Comparison of ENCODE assay signal across 31 cellular contexts in genomic region chr11:109439684-109440083, GRCh38. TPM values are rescaled to one million over a fixed set of nuclear protein-coding genes. Genes with fewer than 3 reads are reported as not detected.
"Had no signal": no experiment of that assay in that cellular context is flagged by ENCODE, and none has a peak within 500 bp of the region (broad histone marks: within the 10 kb centered on the region; RNA-seq: fewer than 3 reads in every experiment).

No MANE protein-coding gene starts in this region.

- ATAC-seq: esophagus mucosa; foreskin keratinocyte; gastroesophageal sphincter; left colon; mucosa of descending colon; natural killer cell treated with Interleukin-12 subunit alpha and Interleukin-12 subunit beta and Interleukin-15 and Interleukin-18, amount 100 ng/mL, for 72 hours; pancreas; sciatic nerve; stimulated activated naive CD8-positive, alpha-beta T cell treated with anti-CD3 and anti-CD28 coated beads, Interleukin-15, amount 100 ng/mL, for 72 hours; upper lobe of right lung had no signal

- H3K36me3 ChIP-seq: gastroesophageal sphincter, heart right ventricle, neutrophil, pancreas, suprapubic skin, transverse colon, upper lobe of right lung, uterus had no signal

- DNase-seq: dorsolateral prefrontal cortex; effector CD4-positive, alpha-beta T cell; foreskin keratinocyte; hippocampal formation; left colon; mesenchymal stem cell; mucosa of descending colon; naive B cell; pancreas; stimulated activated CD4-positive, alpha-beta T cell treated with anti-CD3 and anti-CD28 coated beads, Interleukin-12 subunit alpha, Interleukin-12 subunit beta, amount 100 ng/mL, for 4 hours; stimulated activated CD4-positive, alpha-beta T cell treated with anti-CD3 and anti-CD28 coated beads, Interleukin-1b, Interleukin-23, amount 100 ng/mL, for 48 hours; stimulated activated CD4-positive, alpha-beta T cell treated with anti-CD3 and anti-CD28 coated beads, Interleukin-4, amount 100 ng/mL, for 1 hour; stimulated activated CD8-positive, alpha-beta memory T cell treated with anti-CD3 and anti-CD28 coated beads, Interleukin-4, amount 100 ng/mL, for 48 hours; stimulated activated naive CD4-positive, alpha-beta T cell; stimulated activated naive CD8-positive, alpha-beta T cell treated with anti-CD3 and anti-CD28 coated beads, Interleukin-15, amount 100 ng/mL, for 72 hours; transverse colon; upper lobe of right lung; uterus had no signal

- H3K4me3 ChIP-seq: dorsolateral prefrontal cortex, gastroesophageal sphincter, heart right ventricle, lung, mucosa of descending colon, pancreas, smooth muscle cell, suprapubic skin, transverse colon, upper lobe of right lung, uterus had no signal

- H3K4me1 ChIP-seq: foreskin keratinocyte, gastroesophageal sphincter, heart right ventricle, pancreas, suprapubic skin, transverse colon, upper lobe of right lung, uterus had no signal

- H3K27ac ChIP-seq: dorsolateral prefrontal cortex, epithelial cell of prostate, foreskin keratinocyte, gastroesophageal sphincter, heart right ventricle, neutrophil, pancreas, suprapubic skin, transverse colon, upper lobe of right lung, uterus had no signal

- H3K27me3 ChIP-seq: foreskin keratinocyte, gastroesophageal sphincter, neutrophil, pancreas, suprapubic skin, transverse colon, upper lobe of right lung, uterus had no signal

- H3K9me3 ChIP-seq: gastroesophageal sphincter, heart right ventricle, mucosa of descending colon, neutrophil, pancreas, suprapubic skin, transverse colon, upper lobe of right lung, uterus had no signal

RNA-seq across cellular contexts. Expression of gene C11orf87, which starts 17.7 kb away (rescaled TPM):
- total RNA-seq: fibroblast of lung; foreskin keratinocyte; kidney epithelial cell; left colon; liver; mucosa of descending colon; natural killer cell treated with Interleukin-12 subunit alpha and Interleukin-12 subunit beta and Interleukin-15 and Interleukin-18, amount 100 ng/mL, for 72 hours; pancreas; transverse colon had no signal
